11 cellular contexts compared by ENCODE assay signal in the genomic region with DNA sequence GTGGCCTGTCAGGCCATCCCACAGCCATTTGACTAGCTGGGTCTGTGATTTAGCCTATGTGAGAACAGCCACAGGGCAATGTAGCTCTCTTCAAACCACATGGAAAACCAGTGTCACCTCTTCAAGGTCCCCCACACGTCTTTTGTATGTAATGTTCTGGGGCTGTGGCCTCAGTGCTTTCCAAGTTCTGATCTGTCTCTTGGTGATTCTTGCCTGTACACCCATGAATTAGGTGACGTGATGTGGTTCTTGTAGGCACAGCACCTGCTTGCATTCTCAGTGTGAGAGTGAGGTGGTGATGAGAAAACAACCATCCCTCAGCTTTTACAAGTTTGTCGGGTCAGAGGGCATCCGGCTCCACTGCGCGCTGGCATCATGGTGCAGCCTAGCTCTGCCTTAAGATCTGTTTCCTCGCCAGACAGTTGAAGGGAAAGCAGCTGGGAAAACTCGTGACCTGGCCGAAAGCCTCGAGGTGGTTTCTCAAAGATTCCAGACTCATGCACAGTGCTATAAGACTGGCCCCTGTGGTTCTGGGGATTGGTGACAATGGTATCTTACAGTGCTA.
DNase-seq lines count a peak whose midpoint lies in the region; ATAC-seq, FAIRE-seq and TF ChIP-seq lines count a peak whose summit lies in the region.
"Had no signal": no experiment of that assay in that cellular context is flagged by ENCODE, and none has a peak within 500 bp of the region (broad histone marks: within the 10 kb centered on the region; RNA-seq: fewer than 3 reads in every experiment).

No MANE protein-coding gene starts in this region.

- no peak overlapping the region for H3K9ac ChIP-seq in liver (ENCODE audit: low read depth in 1 of 2, low read length in 2 of 2)
- H3K9ac ChIP-seq in HepG2 (ENCODE audit: insufficient read depth, low read depth, low read length), result no peak overlapping the region
- H3K9ac ChIP-seq in endodermal cell (ENCODE audit: extremely low read depth, low read length, poor library complexity, severe bottlenecking), result no peak overlapping the region

- TF ChIP-seq CTCF in liver (IDR thresholded peaks at IDR 0.05; ENCODE audit: low read depth, low read length, missing input control), result no peak
- no peak for TF ChIP-seq CTCF in HepG2 (CRISPR knock-in tag; IDR thresholded peaks at IDR 0.05)
- TF ChIP-seq CTCF in vagina (IDR thresholded peaks at IDR 0.05), result no peak
- no peak for TF ChIP-seq CTCF in endodermal cell (conservative IDR thresholded peaks at IDR 0.05)

- H3K27me3 ChIP-seq in liver (ENCODE audit: control insufficient read depth in 4 of 4, insufficient read depth in 4 of 4, low read length in 3 of 4) (no peaks in the 10 kb centered on the region), HepG2 (ENCODE audit: control insufficient read depth in 1 of 2, insufficient read depth in 2 of 2, low read length in 2 of 2) (no peaks in the 10 kb centered on the region), esophagus (ENCODE audit: control insufficient read depth in 1 of 2, insufficient read depth in 2 of 2, low read length in 2 of 2) (no peaks in the 10 kb centered on the region), vagina (no peaks in the 10 kb centered on the region), endodermal cell (ENCODE audit: control insufficient read depth, insufficient read depth, low read length, poor library complexity, severe bottlenecking) (no peaks in the 10 kb centered on the region)
- H3K27me3 ChIP-seq: pancreas had no signal

- H3K27ac ChIP-seq in liver (ENCODE audit: low read depth in 1 of 2, low read length in 2 of 2), result peak overlapping the region; percentile 7 to 21
- H3K27ac ChIP-seq in HepG2 (ENCODE audit: extremely low read length, insufficient read depth, low read length), result no peak overlapping the region
- peak overlapping the region; percentile 73 to 75 for H3K27ac ChIP-seq in esophagus (ENCODE audit: low read depth in 2 of 2, low read length in 1 of 2)
- peak overlapping the region; percentile 89 for H3K27ac ChIP-seq in vagina
- H3K27ac ChIP-seq in endodermal cell (ENCODE audit: low read depth, low read length), result no peak overlapping the region
- H3K27ac ChIP-seq: pancreas had no signal

- peak overlapping the region; percentile 25 to 89 (median 78) for H3K27ac Mint-ChIP-seq in naive thymus-derived CD8-positive, alpha-beta T cell
- H3K27ac Mint-ChIP-seq in endodermal cell, result no peak overlapping the region

- TF ChIP-seq EP300 in HepG2 (IDR thresholded peaks at IDR 0.05; ENCODE audit: low read depth in 2 of 2, low read length in 2 of 2) (no peak), HepG2 (CRISPR knock-in tag; IDR thresholded peaks at IDR 0.05; ENCODE audit: borderline replicate concordance) (no peak)

- WGBS in liver, result 74% methylated on average over 10 of the region's 10 CpGs
- 73% methylated on average over 10 of the region's 10 CpGs for WGBS in HepG2 (ENCODE audit: low lambda C conversion rate)
- 52 to 53% methylated on average over 10 of the region's 10 CpGs for WGBS in esophagus, 2 donors
- WGBS in endodermal cell (ENCODE audit: insufficient coverage in 1 of 2, insufficient read length in 1 of 2), 2 experiments, result 95 to 98% methylated on average over 6 to 10 of the region's 10 CpGs

- H3K9me3 Mint-ChIP-seq in naive thymus-derived CD8-positive, alpha-beta T cell, result peaks cover 0 to 27% (median 18%) of the 10 kb centered on the region in 9 donors
- H3K9me3 Mint-ChIP-seq in endodermal cell, result peaks cover 16% of the 10 kb centered on the region

- no peaks in the 10 kb centered on the region for H3K79me2 ChIP-seq in HepG2 (ENCODE audit: insufficient read depth, low read length)

- intact Hi-C loops in HepG2 (cut with micrococcal nuclease; ENCODE audit: unreplicated experiment) (no loop called here), vagina (cut with DNase I) (no loop called here)

- peaks cover 0 to 10% (median 2%) of the 10 kb centered on the region in 4 donors for H3K4me1 ChIP-seq in liver (ENCODE audit: control insufficient read depth in 4 of 4, insufficient read depth in 4 of 4, low read length in 3 of 4)
- H3K4me1 ChIP-seq in HepG2 (ENCODE audit: insufficient read depth, low read length), result peaks cover 21% of the 10 kb centered on the region
- peaks cover 2 to 19% of the 10 kb centered on the region in 2 donors for H3K4me1 ChIP-seq in esophagus (ENCODE audit: control insufficient read depth in 2 of 2, insufficient read depth in 2 of 2, low read length in 1 of 2)
- H3K4me1 ChIP-seq in vagina, result peaks cover 83% of the 10 kb centered on the region
- H3K4me1 ChIP-seq in endodermal cell (ENCODE audit: control insufficient read depth, insufficient read depth, low read length), result peaks cover 7% of the 10 kb centered on the region

- no peaks in the 10 kb centered on the region for H3K27me3 Mint-ChIP-seq in naive thymus-derived CD8-positive, alpha-beta T cell
- H3K27me3 Mint-ChIP-seq in endodermal cell (ENCODE audit: insufficient read depth), result no peaks in the 10 kb centered on the region

- H3K4me3 ChIP-seq in liver (ENCODE audit: low read depth in 1 of 3, low read length in 3 of 3), result no peak overlapping the region
- H3K4me3 ChIP-seq in HepG2 (replicated peaks in 1 of 3; ENCODE audit: insufficient read depth in 1 of 3, low read depth in 2 of 3, low read length in 3 of 3), result no peak overlapping the region
- H3K4me3 ChIP-seq in esophagus (ENCODE audit: low read depth in 1 of 2, low read length in 2 of 2), result no peak overlapping the region
- H3K4me3 ChIP-seq in vagina, result no peak overlapping the region
- no peak overlapping the region for H3K4me3 ChIP-seq in endodermal cell (ENCODE audit: low read length)
- H3K4me3 ChIP-seq: pancreas had no signal

- H3K36me3 Mint-ChIP-seq in naive thymus-derived CD8-positive, alpha-beta T cell, result peaks cover 0 to 15% (median 13%) of the 10 kb centered on the region in 3 donors
- H3K36me3 Mint-ChIP-seq in endodermal cell (ENCODE audit: low read depth), result peaks cover 9% of the 10 kb centered on the region

- TF ChIP-seq POLR2A in HepG2 (IDR thresholded peaks at IDR 0.05; ENCODE audit: insufficient read depth in 1 of 2, low read depth in 2 of 2, low read length in 2 of 2) (no peak), vagina (IDR thresholded peaks at IDR 0.05) (no peak)

- no peak for TF ChIP-seq RAD21 in liver (IDR thresholded peaks at IDR 0.05)
- TF ChIP-seq RAD21 in HepG2 (CRISPR knock-in tag; IDR thresholded peaks at IDR 0.05), result no peak

- H3K4me2 ChIP-seq in HepG2 (ENCODE audit: low read depth, low read length), result no peak overlapping the region

- H3K36me3 ChIP-seq in liver (ENCODE audit: control insufficient read depth in 4 of 4, insufficient read depth in 3 of 4, low read depth in 1 of 4, low read length in 3 of 4) (no peaks in the 10 kb centered on the region), HepG2 (replicated peaks in 1 of 2; ENCODE audit: control insufficient read depth in 1 of 2, insufficient read depth in 2 of 2, low read length in 2 of 2) (no peaks in the 10 kb centered on the region), esophagus (ENCODE audit: control insufficient read depth in 2 of 2, insufficient read depth in 2 of 2, low read length in 1 of 2) (no peaks in the 10 kb centered on the region), vagina (no peaks in the 10 kb centered on the region), endodermal cell (ENCODE audit: control insufficient read depth, insufficient read depth, low read length) (peaks cover 49% of the 10 kb centered on the region)
- H3K36me3 ChIP-seq: pancreas had no signal

- FAIRE-seq in HepG2 (lab: Jason Lieb, UNC), result no peak

- POLR2A ChIA-PET in HepG2 (lab: Yijun Ruan, JAX), result no interaction called here
- POLR2A ChIA-PET in naive thymus-derived CD8-positive, alpha-beta T cell (lab: Charles Lee), result interaction anchor here (0.7 to 1.5 kb wide), 3 partner anchors 11 to 1990 kb away, joined by 4 to 5 read pairs (median 5); no protein-coding TSS in a partner anchor

- no peak overlapping the region for H2AFZ ChIP-seq in HepG2 (ENCODE audit: low read length)

- DNase-seq in HepG2 (ENCODE audit: low spot score) (no peak), vagina (ENCODE audit: extremely low spot score in 2 of 2) (no peak), endodermal cell (no peak)
- peak in 2 of 10 donors; percentile 36 for DNase-seq in naive thymus-derived CD8-positive, alpha-beta T cell
- DNase-seq: pancreas, T-helper 9 cell had no signal

- H4K20me1 ChIP-seq in HepG2 (ENCODE audit: insufficient read depth, low read length), result no peaks in the 10 kb centered on the region

- peak overlapping the region in 5 of 10 donors; percentile 12 to 64 (median 30) for H3K4me3 Mint-ChIP-seq in naive thymus-derived CD8-positive, alpha-beta T cell
- H3K4me3 Mint-ChIP-seq in endodermal cell, result no peak overlapping the region
- H3K4me3 Mint-ChIP-seq: central memory CD8-positive, alpha-beta T cell had no signal

- in situ Hi-C loops in HepG2 (cut with HindIII; ENCODE audit: extremely low pct_ligation_motif_present, low pct_unique_long_range_greater_than_20kb), result no loop called here

- peaks cover 29 to 57% (median 55%) of the 10 kb centered on the region in 4 donors for H3K4me1 Mint-ChIP-seq in naive thymus-derived CD8-positive, alpha-beta T cell
- H3K4me1 Mint-ChIP-seq in endodermal cell, result peaks cover 15% of the 10 kb centered on the region

- BruUV-seq in HepG2 (replicated peaks; lab: Mats Ljungman, UMichigan), result no TSS peak

- H3K9me3 ChIP-seq in liver (ENCODE audit: control insufficient read depth in 4 of 4, low read length in 3 of 4) (peaks cover 0 to 3% (median 1%) of the 10 kb centered on the region in 4 donors), HepG2 (ENCODE audit: low read length) (peaks cover 14% of the 10 kb centered on the region), esophagus (ENCODE audit: control insufficient read depth in 2 of 2, insufficient read depth in 1 of 2, low read depth in 1 of 2, low read length in 1 of 2) (peaks cover 0 to 2% of the 10 kb centered on the region in 2 donors), vagina (no peaks in the 10 kb centered on the region), endodermal cell (ENCODE audit: control insufficient read depth, low read length) (peaks cover 29% of the 10 kb centered on the region)
- H3K9me3 ChIP-seq: pancreas had no signal

- CTCF ChIA-PET in HepG2 (lab: Yijun Ruan, JAX; ENCODE audit: low intra/inter-chr PET ratio, low total read pairs), result no interaction called here

- no peak for ATAC-seq in HepG2
- peak; percentile 37 to 57 for ATAC-seq in naive thymus-derived CD8-positive, alpha-beta T cell
- no peak for ATAC-seq in HG03175 (IDR thresholded peaks at IDR 0.05; ENCODE audit: unreplicated experiment)
- no peak for ATAC-seq in HG03460 (IDR thresholded peaks at IDR 0.05; ENCODE audit: unreplicated experiment)

TF ChIP-seq in liver, 16 proteins besides CTCF, POLR2A, EP300 and RAD21 (continues in another document):
- TF ChIP-seq MAX (IDR thresholded peaks at IDR 0.05), result no peak
- TF ChIP-seq YY1 (IDR thresholded peaks at IDR 0.05), result no peak

TF ChIP-seq in HepG2, 621 proteins besides CTCF, POLR2A, EP300 and RAD21 (continues in another document):
- no peak for TF ChIP-seq ZNF225 (CRISPR knock-in tag; IDR thresholded peaks at IDR 0.05)
- TF ChIP-seq SIX1 (CRISPR knock-in tag; IDR thresholded peaks at IDR 0.05; ENCODE audit: borderline replicate concordance), result no peak
- TF ChIP-seq HNRNPH1 (optimal IDR thresholded peaks at IDR 0.05; ENCODE audit: low read depth, low read length), result no peak

Comparison
In these comparisons a context has a peak if more than half of its experiments do, and no peak if none do; other contexts are left out.
1. H3K27ac ChIP-seq: peak in liver (2 of 2), esophagus (2 of 2) and vagina (single experiment); none in HepG2 (single experiment) and endodermal cell (single experiment).
2. ATAC-seq: peak in naive thymus-derived CD8-positive, alpha-beta T cell (2 of 2); none in HepG2 (single experiment), HG03175 (single experiment) and HG03460 (single experiment).